19 cellular contexts compared by ENCODE assay signal in genomic region chr4:185167205-185167604, GRCh38.
"Had no signal": no experiment of that assay in that cellular context is flagged by ENCODE, and none has a peak within 500 bp of the region (broad histone marks: within the 10 kb centered on the region; RNA-seq: fewer than 3 reads in every experiment).

No MANE protein-coding gene starts in this region.

- H3K4me3 Mint-ChIP-seq: activated T-cell treated with anti-CD3 and anti-CD28 coated beads, Interleukin-2, amount 50 U/mL, for 72 hours; effector memory CD8-positive, alpha-beta T cell; naive B cell; neural crest cell; T-helper 1 cell treated with Interleukin-12 subunit alpha and Interleukin-12 subunit beta and Interleukin-4 antibody, amounts not matched to agents 30 μg/mL and 1 μg/mL, for 36 hours had no signal

- H3K27me3 ChIP-seq: cardiac muscle cell, left lung, tibial nerve, uterus had no signal

- H3K27ac Mint-ChIP-seq: activated T-cell treated with anti-CD3 and anti-CD28 coated beads, Interleukin-2, amount 50 U/mL, for 72 hours; effector memory CD8-positive, alpha-beta T cell; naive B cell; T-helper 1 cell treated with Interleukin-12 subunit alpha and Interleukin-12 subunit beta and Interleukin-4 antibody, amounts not matched to agents 30 μg/mL and 1 μg/mL, for 36 hours had no signal

- H3K4me1 ChIP-seq: uterus had no signal

- H3K27me3 Mint-ChIP-seq: effector memory CD8-positive, alpha-beta T cell; naive B cell had no signal

- H3K36me3 ChIP-seq: uterus had no signal

- H3K9me3 ChIP-seq: left lung, tibial nerve, uterus had no signal

- H3K4me3 ChIP-seq: cardiac muscle cell, left lung, tibial nerve, uterus had no signal

- H3K9me3 Mint-ChIP-seq: activated T-cell treated with anti-CD3 and anti-CD28 coated beads, Interleukin-2, amount 50 U/mL, for 72 hours; effector memory CD8-positive, alpha-beta T cell; naive B cell; neural crest cell; T-helper 1 cell treated with Interleukin-12 subunit alpha and Interleukin-12 subunit beta and Interleukin-4 antibody, amounts not matched to agents 30 μg/mL and 1 μg/mL, for 36 hours had no signal

- H3K27ac ChIP-seq: cardiac muscle cell, left lung, tibial nerve, uterus, VCaP had no signal

- DNase-seq: activated CD4-positive, alpha-beta T cell treated with anti-CD3 and anti-CD28 coated beads for 1 hour; activated CD8-positive, alpha-beta memory T cell treated with anti-CD3 and anti-CD28 coated beads for 24 hours; activated CD8-positive, alpha-beta memory T cell treated with anti-CD3 and anti-CD28 coated beads, Interleukin-2, amount 50 U/mL, for 48 hours; activated effector memory CD4-positive, alpha-beta T cell treated with anti-CD3 and anti-CD28 coated beads, Interleukin-2, amount 50 U/mL, for 16 hours; activated naive CD4-positive, alpha-beta T cell treated with anti-CD3 and anti-CD28 coated beads, Interleukin-2, amount 50 U/mL, for 16 hours; activated T-cell treated with anti-CD3 and anti-CD28 coated beads, Interleukin-2, amount 50 U/mL, for 72 hours; effector memory CD8-positive, alpha-beta T cell; kidney; left lung; naive B cell; stimulated activated CD4-positive, alpha-beta T cell treated with anti-CD3 and anti-CD28 coated beads, Interleukin-12 subunit alpha, Interleukin-12 subunit beta, amount 100 ng/mL, for 4 hours; stimulated activated CD4-positive, alpha-beta T cell treated with anti-CD3 and anti-CD28 coated beads, Interleukin-2, amount 100 ng/mL, for 24 hours; stimulated activated naive CD8-positive, alpha-beta T cell treated with anti-CD3 and anti-CD28 coated beads, Interleukin-15, Interleukin-2, amounts not matched to agents 100 U/mL and 50 U/mL, for 24 hours; uterus had no signal
